Comparison of ENCODE assay signal across 1 cellular context in the genomic region with DNA sequence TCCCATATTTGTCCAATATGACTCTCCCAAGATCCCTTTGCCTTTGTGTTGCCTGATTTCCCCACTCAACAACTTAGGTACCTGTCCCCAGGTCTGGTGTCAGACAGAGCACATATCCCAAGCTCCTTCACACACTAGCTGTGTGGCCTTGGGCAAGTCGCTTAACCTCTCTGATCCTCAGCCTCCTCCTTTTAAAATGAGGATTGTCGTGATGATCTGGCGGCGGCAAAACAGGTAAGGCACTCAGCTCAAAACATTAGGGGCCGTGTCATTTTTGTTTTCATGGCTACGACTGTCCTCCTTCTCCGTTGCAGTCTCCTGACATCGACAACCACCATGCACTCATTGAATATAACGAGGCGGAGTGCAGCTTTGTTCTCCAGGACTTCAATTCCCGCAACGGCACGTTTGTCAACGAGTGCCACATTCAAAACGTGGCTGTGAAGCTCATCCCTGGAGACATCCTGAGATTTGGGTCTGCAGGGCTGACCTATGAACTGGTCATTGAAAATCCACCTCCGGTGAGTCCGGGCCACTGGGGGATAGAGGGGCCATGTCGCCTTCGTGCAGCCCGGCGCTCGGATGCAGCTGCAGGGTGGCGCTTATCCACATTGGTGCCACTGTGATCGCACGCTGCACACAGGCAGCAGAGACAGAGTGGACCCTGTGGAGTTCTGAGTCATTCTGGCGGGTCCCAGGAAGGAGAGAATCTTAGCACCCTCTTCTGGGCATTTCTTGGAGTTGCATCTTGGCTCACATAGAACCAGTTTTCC.
TF ChIP-seq lines count a peak whose summit lies in the region.

No MANE protein-coding gene starts in this region.

TF ChIP-seq in A549, 52 proteins besides CTCF, POLR2A, EP300 and RAD21 (continued from another document):
- TF ChIP-seq, protein P1, sequence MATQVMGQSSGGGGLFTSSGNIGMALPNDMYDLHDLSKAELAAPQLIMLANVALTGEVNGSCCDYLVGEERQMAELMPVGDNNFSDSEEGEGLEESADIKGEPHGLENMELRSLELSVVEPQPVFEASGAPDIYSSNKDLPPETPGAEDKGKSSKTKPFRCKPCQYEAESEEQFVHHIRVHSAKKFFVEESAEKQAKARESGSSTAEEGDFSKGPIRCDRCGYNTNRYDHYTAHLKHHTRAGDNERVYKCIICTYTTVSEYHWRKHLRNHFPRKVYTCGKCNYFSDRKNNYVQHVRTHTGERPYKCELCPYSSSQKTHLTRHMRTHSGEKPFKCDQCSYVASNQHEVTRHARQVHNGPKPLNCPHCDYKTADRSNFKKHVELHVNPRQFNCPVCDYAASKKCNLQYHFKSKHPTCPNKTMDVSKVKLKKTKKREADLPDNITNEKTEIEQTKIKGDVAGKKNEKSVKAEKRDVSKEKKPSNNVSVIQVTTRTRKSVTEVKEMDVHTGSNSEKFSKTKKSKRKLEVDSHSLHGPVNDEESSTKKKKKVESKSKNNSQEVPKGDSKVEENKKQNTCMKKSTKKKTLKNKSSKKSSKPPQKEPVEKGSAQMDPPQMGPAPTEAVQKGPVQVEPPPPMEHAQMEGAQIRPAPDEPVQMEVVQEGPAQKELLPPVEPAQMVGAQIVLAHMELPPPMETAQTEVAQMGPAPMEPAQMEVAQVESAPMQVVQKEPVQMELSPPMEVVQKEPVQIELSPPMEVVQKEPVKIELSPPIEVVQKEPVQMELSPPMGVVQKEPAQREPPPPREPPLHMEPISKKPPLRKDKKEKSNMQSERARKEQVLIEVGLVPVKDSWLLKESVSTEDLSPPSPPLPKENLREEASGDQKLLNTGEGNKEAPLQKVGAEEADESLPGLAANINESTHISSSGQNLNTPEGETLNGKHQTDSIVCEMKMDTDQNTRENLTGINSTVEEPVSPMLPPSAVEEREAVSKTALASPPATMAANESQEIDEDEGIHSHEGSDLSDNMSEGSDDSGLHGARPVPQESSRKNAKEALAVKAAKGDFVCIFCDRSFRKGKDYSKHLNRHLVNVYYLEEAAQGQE (IDR thresholded peaks at IDR 0.05): no peak
- TF ChIP-seq MAFK (IDR thresholded peaks at IDR 0.05; ENCODE audit: partially characterized antibody) (no peak), FOSL2 (IDR thresholded peaks at IDR 0.05) (peak; percentile 31; the same call in 1 of the 2 replicates), FOSL2 (CRISPR knock-in tag; IDR thresholded peaks at IDR 0.05) (peak; percentile 84), ZFP36 (IDR thresholded peaks at IDR 0.05; ENCODE audit: borderline replicate concordance, partially characterized antibody) (peak; percentile 31), POLR2AphosphoS2 (conservative IDR thresholded peaks at IDR 0.05; ENCODE audit: low read length) (no peak), EHMT2 (IDR thresholded peaks at IDR 0.05; ENCODE audit: low read depth) (no peak), SMC3 (IDR thresholded peaks at IDR 0.05) (peak; percentile 90)
